Comparison of ENCODE assay signal across 22 cellular contexts in the genomic region with DNA sequence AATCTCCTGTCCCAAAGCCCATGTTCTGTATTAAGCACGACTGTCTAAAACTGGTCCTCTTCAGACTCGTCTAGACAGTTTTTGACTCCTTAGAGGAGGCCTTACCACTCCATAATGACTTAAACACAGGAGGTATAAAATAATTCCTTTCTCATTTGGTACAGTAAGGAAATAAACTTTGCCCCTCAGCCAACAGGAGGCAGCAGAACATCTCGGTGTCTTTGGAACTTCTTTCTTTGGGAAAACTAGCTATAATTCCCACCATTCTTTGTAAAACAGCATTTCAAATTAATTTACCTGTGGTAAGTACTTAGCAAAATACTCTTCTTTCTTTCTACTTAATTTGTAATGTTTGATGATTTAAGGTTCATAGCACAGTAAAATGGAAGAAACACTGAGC.
DNase-seq lines count a peak whose midpoint lies in the region; TF ChIP-seq lines count a peak whose summit lies in the region.
"Had no signal": no experiment of that assay in that cellular context is flagged by ENCODE, and none has a peak within 500 bp of the region (broad histone marks: within the 10 kb centered on the region; RNA-seq: fewer than 3 reads in every experiment).

No MANE protein-coding gene starts in this region.

- H3K4ac ChIP-seq in H9 (ENCODE audit: low read depth, low read length): no peak overlapping the region
- no peak overlapping the region for H3K4ac ChIP-seq in mesendoderm (ENCODE audit: low read depth, low read length)

- H2AFZ ChIP-seq in H9 (ENCODE audit: low read length): no peak overlapping the region
- H2AFZ ChIP-seq: PC-9 had no signal

- H2BK120ac ChIP-seq in H9 (ENCODE audit: low read depth, low read length, poor library complexity, severe bottlenecking) (no peak overlapping the region), mesendoderm (ENCODE audit: low read depth, low read length) (no peak overlapping the region)

- no peak overlapping the region for H4K8ac ChIP-seq in H9 (replicated peaks; ENCODE audit: insufficient read length, low read depth, low read length)
- H4K8ac ChIP-seq in mesendoderm (ENCODE audit: low read depth, low read length): no peak overlapping the region

- no peak overlapping the region for H4K5ac ChIP-seq in H9 (ENCODE audit: insufficient read length, low read depth, low read length)
- no peak overlapping the region for H4K5ac ChIP-seq in mesendoderm (ENCODE audit: low read length)

- H2BK5ac ChIP-seq in H9 (ENCODE audit: insufficient read length, low read length) (no peak overlapping the region), mesendoderm (ENCODE audit: low read length) (no peak overlapping the region)

- no peak overlapping the region for H3K4me3 ChIP-seq in mesendoderm (ENCODE audit: low read length)
- H3K4me3 ChIP-seq: BLaER1, PC-9, SJCRH30 had no signal

- H3K27me3 Mint-ChIP-seq in H9 (ENCODE audit: low read depth): peaks cover 8% of the 10 kb centered on the region

- no peaks in the 10 kb centered on the region for H3K9me3 Mint-ChIP-seq in H9
- H3K9me3 Mint-ChIP-seq: CD4-positive, alpha-beta T cell had no signal

- H3K79me1 ChIP-seq in H9 (ENCODE audit: insufficient read depth, low read depth, low read length, poor library complexity, severe bottlenecking) (no peaks in the 10 kb centered on the region), mesendoderm (ENCODE audit: low read length) (no peaks in the 10 kb centered on the region)

- H3K36me3 Mint-ChIP-seq in H9 (ENCODE audit: insufficient read depth in 1 of 3, low read depth in 3 of 3): no peaks in the 10 kb centered on the region

- H3K4me2 ChIP-seq in H9 (ENCODE audit: insufficient read depth, insufficient read length, low read length) (no peak overlapping the region), mesendoderm (ENCODE audit: low read length) (no peak overlapping the region)
- H3K4me2 ChIP-seq: BLaER1, PC-9 had no signal

- H3K23me2 ChIP-seq in H9 (ENCODE audit: insufficient read length, low read depth, low read length, poor library complexity, severe bottlenecking): no peaks in the 10 kb centered on the region

- H4K20me1 ChIP-seq in H9 (ENCODE audit: control insufficient read depth, insufficient read depth, insufficient read length): no peaks in the 10 kb centered on the region
- H4K20me1 ChIP-seq: BLaER1 had no signal

- H2AK5ac ChIP-seq in H9 (ENCODE audit: insufficient read length, low read length) (no peak overlapping the region), mesendoderm (ENCODE audit: low read length) (no peak overlapping the region)

- H3K4me1 Mint-ChIP-seq in H9: peaks cover 12 to 18% of the 10 kb centered on the region in 2 experiments

- no peak overlapping the region for H2BK20ac ChIP-seq in H9 (ENCODE audit: low read depth, low read length, poor library complexity, severe bottlenecking)

- no peaks in the 10 kb centered on the region; the same call in 1 of the 2 replicates for H3K4me1 ChIP-seq in H9 (ENCODE audit: insufficient read depth, low read length)
- H3K4me1 ChIP-seq in mesendoderm (ENCODE audit: control insufficient read depth, low read depth, low read length): no peaks in the 10 kb centered on the region
- H3K4me1 ChIP-seq: BLaER1, SJCRH30 had no signal

- H3K27ac ChIP-seq in C4-2B: no peak overlapping the region
- no peak overlapping the region for H3K27ac ChIP-seq in H9 (ENCODE audit: insufficient read length, low read depth, low read length)
- H3K27ac ChIP-seq in mesendoderm (ENCODE audit: low read depth, low read length): no peak overlapping the region
- H3K27ac ChIP-seq: BLaER1, PC-9, SJCRH30 had no signal

- no peak overlapping the region for H4K91ac ChIP-seq in H9 (ENCODE audit: insufficient read length, low read depth, low read length)

- H3K27ac Mint-ChIP-seq in H9: no peak overlapping the region
- H3K27ac Mint-ChIP-seq: CD4-positive, alpha-beta T cell had no signal

- H3K27me3 ChIP-seq in H9 (ENCODE audit: insufficient read depth, low read length) (no peaks in the 10 kb centered on the region), mesendoderm (ENCODE audit: insufficient read depth, low read length, poor library complexity) (no peaks in the 10 kb centered on the region)
- H3K27me3 ChIP-seq: BLaER1, SJCRH30 had no signal

- TF ChIP-seq CTCF in C4-2B (conservative IDR thresholded peaks at IDR 0.05): peak; percentile 23
- TF ChIP-seq CTCF in H9 (conservative IDR thresholded peaks at IDR 0.05): peak; percentile 63
- no peak for TF ChIP-seq CTCF in GM10266 (IDR thresholded peaks at IDR 0.05; ENCODE audit: control insufficient read depth, insufficient read depth, low read depth, missing control alignments)

- in situ Hi-C loops in SK-MEL-5 (cut with HindIII; ENCODE audit: low pct_unique_long_range_greater_than_20kb, low sequenced_read_pairs): no loop called here
- in situ Hi-C loops in G401 (cut with HindIII; ENCODE audit: low sequenced_read_pairs): no loop called here

- no peaks in the 10 kb centered on the region for H3K79me2 ChIP-seq in H9 (ENCODE audit: insufficient read depth, low read length)
- no peaks in the 10 kb centered on the region for H3K79me2 ChIP-seq in mesendoderm (ENCODE audit: control insufficient read depth, insufficient read depth, low read length)

- H3K36me3 ChIP-seq in mesendoderm (ENCODE audit: control insufficient read depth, insufficient read depth, low read length): no peaks in the 10 kb centered on the region
- H3K36me3 ChIP-seq: BLaER1, SJCRH30 had no signal

- no peaks in the 10 kb centered on the region for H3K9me3 ChIP-seq in H9 (ENCODE audit: control insufficient read depth, low read depth, low read length)
- H3K9me3 ChIP-seq: BLaER1, SJCRH30 had no signal

- H3K23ac ChIP-seq in H9 (ENCODE audit: insufficient read length, low read depth, low read length) (no peak overlapping the region), mesendoderm (ENCODE audit: low read length) (no peak overlapping the region)

- WGBS in H9 (ENCODE audit: extremely low coverage, insufficient read length, low lambda C conversion rate): no CpG with 5 or more reads among the region's 3 CpGs
- WGBS in mesendoderm (ENCODE audit: extremely low coverage, insufficient coverage, low lambda C conversion rate): no CpG with 5 or more reads among the region's 3 CpGs

- H3K4me3 Mint-ChIP-seq in H9: no peak overlapping the region
- H3K4me3 Mint-ChIP-seq: CD4-positive, alpha-beta T cell had no signal

- H3T11ph ChIP-seq in H9 (ENCODE audit: low read length): no peak overlapping the region

- H3K9ac ChIP-seq in H9 (ENCODE audit: extremely low read depth, insufficient read length, low read length): no peak overlapping the region
- H3K9ac ChIP-seq in mesendoderm (ENCODE audit: low read length): no peak overlapping the region
- H3K9ac ChIP-seq: BLaER1 had no signal

- H3K14ac ChIP-seq in H9 (ENCODE audit: insufficient read depth, low read length): no peak overlapping the region

- H3K56ac ChIP-seq in H9 (ENCODE audit: insufficient read length, low read depth, low read length) (no peak overlapping the region), mesendoderm (ENCODE audit: low read length) (no peak overlapping the region)

- DNase-seq in H9 (no peak), SK-MEL-5 (ENCODE audit: low read depth, low spot score) (peak; percentile 13), mesendoderm (peak; percentile 16), G401 (ENCODE audit: low spot score) (no peak), germinal center (ENCODE audit: low spot score) (no peak), GM10266 (ENCODE audit: extremely low spot score) (no peak)
- DNase-seq in stimulated activated CD4-positive, alpha-beta T cell treated with anti-CD3 and anti-CD28 coated beads, Interleukin-4, amount 100 ng/mL, for 1 hour: no peak
- DNase-seq: ACHN; CD4-positive, alpha-beta T cell; GOT3; KG1; NCI-H1048; NCI-H187; NCI-H446 treated with DMSO at 0.1 percent for 48 hours; NCI-H526; NCI-H82; NK-92 treated with Interleukin-12 subunit alpha and Interleukin-12 subunit beta, amount 100 ng/mL, for 24 hours; PC-9; SJCRH30; T-helper 2 cell had no signal

- H2BK12ac ChIP-seq in H9 (ENCODE audit: insufficient read length, low read depth, low read length): no peak overlapping the region

- H2BK15ac ChIP-seq in H9 (ENCODE audit: low read depth, low read length) (no peak overlapping the region), mesendoderm (replicated peaks; ENCODE audit: low read depth) (no peak overlapping the region)

- H3K18ac ChIP-seq in H9 (ENCODE audit: insufficient read length, low read depth, low read length) (no peak overlapping the region), mesendoderm (ENCODE audit: low read length) (no peak overlapping the region)

Comparison
In these comparisons a context has a peak if more than half of its experiments do, and no peak if none do; other contexts are left out.
1. DNase-seq: peak in SK-MEL-5 (single experiment) and mesendoderm (single experiment); none in H9 (single experiment), G401 (single experiment), stimulated activated CD4-positive, alpha-beta T cell treated with anti-CD3 and anti-CD28 coated beads, Interleukin-4, amount 100 ng/mL, for 1 hour (single experiment), germinal center (single experiment) and GM10266 (single experiment).